17 cellular contexts compared by ENCODE assay signal in genomic region chr1:54811739-54812655, GRCh38. TPM values are rescaled to one million over a fixed set of nuclear protein-coding genes. Genes with fewer than 3 reads are reported as not detected.
A peak's percentile ranks its signal among the peaks of the same experiment; 100 is the strongest.
DNase-seq lines count a peak whose midpoint lies in the region; ATAC-seq and TF ChIP-seq lines count a peak whose summit lies in the region.
"Had no signal": no experiment of that assay in that cellular context is flagged by ENCODE, and none has a peak within 500 bp of the region (broad histone marks: within the 10 kb centered on the region; RNA-seq: fewer than 3 reads in every experiment).

No MANE protein-coding gene starts in this region.

- no peaks in the 10 kb centered on the region for H3K36me3 Mint-ChIP-seq in Calu3 (ENCODE audit: insufficient read depth, unreplicated experiment)

- H3K27me3 ChIP-seq in Peyer's patch = no peaks in the 10 kb centered on the region
- H3K27me3 ChIP-seq: BLaER1 had no signal

- no peaks in the 10 kb centered on the region for H3K9me3 ChIP-seq in Peyer's patch
- H3K9me3 ChIP-seq: BLaER1, HAP-1 had no signal

- TF ChIP-seq POLR2A in Peyer's patch (IDR thresholded peaks at IDR 0.05) = no peak

- no peak overlapping the region for H3K4me3 ChIP-seq in Peyer's patch
- H3K4me3 ChIP-seq: BLaER1, HAP-1 had no signal

- CTCF ChIA-PET in Calu3 (lab: Charles Lee) = no interaction called here

- no peak overlapping the region for H3K27ac Mint-ChIP-seq in Calu3 (ENCODE audit: unreplicated experiment)

- H3K4me3 Mint-ChIP-seq in Calu3 (ENCODE audit: low read depth, unreplicated experiment) = no peak overlapping the region

- H3K4me1 ChIP-seq in Peyer's patch = peaks cover 0 to 20% (median 5%) of the 10 kb centered on the region in 4 donors
- H3K4me1 ChIP-seq: BLaER1, HAP-1 had no signal

- no peak overlapping the region for H3K27ac ChIP-seq in Peyer's patch
- H3K27ac ChIP-seq: 22Rv1, BLaER1 had no signal

- H3K27me3 Mint-ChIP-seq in Calu3 (ENCODE audit: unreplicated experiment) = peaks cover 35% of the 10 kb centered on the region

- intact Hi-C loops in sciatic nerve (cut with DNase I) (no loop called here), Calu3 (cut with micrococcal nuclease; ENCODE audit: unreplicated experiment) (no loop called here)

- H3K4me1 Mint-ChIP-seq in Calu3 (ENCODE audit: low read depth, unreplicated experiment) = peaks cover 15% of the 10 kb centered on the region

- H3K9me3 Mint-ChIP-seq in Calu3 (ENCODE audit: low read depth, unreplicated experiment) = no peaks in the 10 kb centered on the region

- ATAC-seq in activated CD4-positive, CD25-positive, alpha-beta regulatory T cell treated with anti-CD3 and anti-CD28 coated beads, Interleukin-2, amount 50 U/mL, for 24 hours = no peak
- no peak for ATAC-seq in sciatic nerve

- TF ChIP-seq CTCF in Peyer's patch (IDR thresholded peaks at IDR 0.05) (no peak), Calu3 (IDR thresholded peaks at IDR 0.05; ENCODE audit: unreplicated experiment) (no peak)

- peak; percentile 25 for DNase-seq in activated CD4-positive, CD25-positive, alpha-beta regulatory T cell treated with anti-CD3 and anti-CD28 coated beads, Interleukin-2, amount 50 U/mL, for 72 hours
- DNase-seq in Peyer's patch = peak; percentile 14 to 46 (median 38)
- DNase-seq in epidermal melanocyte (ENCODE audit: insufficient read length, low spot score) = peak; percentile 14
- peak; percentile 44 for DNase-seq in sciatic nerve (ENCODE audit: low spot score)
- DNase-seq in stimulated activated naive CD4-positive, alpha-beta T cell treated with Interleukin-2 at 50 U/mL for 16 hours (lab: John Stamatoyannopoulos, UW) = no peak
- no peak for DNase-seq in cortex of kidney (lab: John Stamatoyannopoulos, UW)
- DNase-seq in Calu3 = no peak
- DNase-seq: DMS153, EL, Kasumi-1, NCI-H1105 treated with DMSO at 0.1 percent for 48 hours, NCI-H187 treated with DMSO at 0.1 percent for 48 hours had no signal

- H3K36me3 ChIP-seq in Peyer's patch = no peaks in the 10 kb centered on the region
- H3K36me3 ChIP-seq: BLaER1, HAP-1 had no signal

- no TSS peak for BruUV-seq in Calu3 (replicated peaks; lab: Mats Ljungman, UMichigan)

RNA-seq across cellular contexts. Expression of gene TTC22, which starts 10.9 kb away (rescaled TPM):
- total RNA-seq in Peyer's patch (100 to 1,000 TPM in 2 of 4 donors, 10 to 100 TPM in 2; 15.7 to 136 (median 102) TPM), sciatic nerve (0.36 TPM), Calu3 (2022) (17.2 and 17.4 TPM in 2 replicates)
- total RNA-seq: NCI-H460 had no signal

RNA-seq across cellular contexts. Expression of gene PARS2, which starts 47.7 kb away (rescaled TPM):
- total RNA-seq in Peyer's patch (10 to 100 TPM in 1 of 4 donors, 1 to 10 TPM in 3; 1.7 to 10.0 (median 5.8) TPM), sciatic nerve (3.6 TPM), Calu3 (2022) (9.0 and 10.0 TPM in 2 replicates)

Comparison
In these comparisons a context has a peak if more than half of its experiments do, and no peak if none do; other contexts are left out.
1. DNase-seq: peak in activated CD4-positive, CD25-positive, alpha-beta regulatory T cell treated with anti-CD3 and anti-CD28 coated beads, Interleukin-2, amount 50 U/mL, for 72 hours (single experiment), Peyer's patch (3 of 3), epidermal melanocyte (single experiment) and sciatic nerve (single experiment); none in stimulated activated naive CD4-positive, alpha-beta T cell treated with Interleukin-2 at 50 U/mL for 16 hours (single experiment), cortex of kidney (single experiment) and Calu3 (single experiment).
2. RNA of gene TTC22, which starts 10.9 kb away (total RNA-seq): 15.7 to 136 TPM in Peyer's patch and 17.2 to 17.4 TPM in Calu3; 0.36 TPM in sciatic nerve (single experiment); every median in the first group is over 10 times any median in the second.